In genomic region chr17:3963214-3964201, GRCh38 we compare ENCODE assay signal across 9 cellular contexts. TPM values are rescaled to one million over a fixed set of nuclear protein-coding genes. Genes with fewer than 3 reads are reported as not detected.
A peak's percentile ranks its signal among the peaks of the same experiment; 100 is the strongest.
DNase-seq lines count a peak whose midpoint lies in the region; ATAC-seq and TF ChIP-seq lines count a peak whose summit lies in the region.
"Had no signal": no experiment of that assay in that cellular context is flagged by ENCODE, and none has a peak within 500 bp of the region (broad histone marks: within the 10 kb centered on the region; RNA-seq: fewer than 3 reads in every experiment).

No MANE protein-coding gene starts in this region.

- H2AFZ ChIP-seq in mammary epithelial cell (ENCODE audit: low read depth, low read length), result peak overlapping the region; percentile 72
- no peak overlapping the region for H2AFZ ChIP-seq in osteoblast (ENCODE audit: low read length)

- intact Hi-C loops in mammary epithelial cell (cut with micrococcal nuclease), result no loop called here

- no peak overlapping the region for H3K27ac ChIP-seq in mammary epithelial cell (ENCODE audit: insufficient read depth, low read depth, low read length)
- H3K27ac ChIP-seq in osteoblast (ENCODE audit: low read depth, low read length), result no peak overlapping the region

- peak; percentile 17 for ATAC-seq in GM18511 (IDR thresholded peaks at IDR 0.05; ENCODE audit: unreplicated experiment)
- ATAC-seq in HG03066 (IDR thresholded peaks at IDR 0.05; ENCODE audit: low read depth, unreplicated experiment), result peak; percentile 10
- no peak for ATAC-seq in GM19452 (IDR thresholded peaks at IDR 0.05; ENCODE audit: unreplicated experiment)

- TF ChIP-seq CTCF in mammary epithelial cell (conservative IDR thresholded peaks at IDR 0.05 in 1 of 2, IDR thresholded peaks at IDR 0.05 in 1 of 2; ENCODE audit: extremely low read depth in 1 of 2, insufficient read depth in 1 of 2, low read depth in 1 of 2, low read length in 2 of 2), result no peak
- TF ChIP-seq CTCF in osteoblast (IDR thresholded peaks at IDR 0.05; ENCODE audit: extremely low read depth, low read depth, low read length), result no peak

- peaks cover 19% of the 10 kb centered on the region for H3K27me3 ChIP-seq in mammary epithelial cell (ENCODE audit: insufficient read depth, low read length)
- peaks cover 41% of the 10 kb centered on the region for H3K27me3 ChIP-seq in osteoblast (ENCODE audit: insufficient read depth, low read length)

- dilution Hi-C loops in mammary epithelial cell (cut with HindIII; ENCODE audit: low sequenced_read_pairs), result loop anchor here (10.0 kb wide), 1 partner anchor 199 kb away; no protein-coding TSS in a partner anchor

- H3K4me3 ChIP-seq in mammary epithelial cell (replicated peaks in 1 of 3; ENCODE audit: insufficient read depth in 1 of 3, low read depth in 2 of 3, low read length in 3 of 3) (no peak overlapping the region), osteoblast (ENCODE audit: insufficient read depth, low read length) (no peak overlapping the region)

- H3K4me2 ChIP-seq in mammary epithelial cell (ENCODE audit: insufficient read depth, low read depth, low read length) (peak overlapping the region; percentile 87), osteoblast (ENCODE audit: insufficient read depth, low read length) (no peak overlapping the region)

- H3K4me1 ChIP-seq in mammary epithelial cell (ENCODE audit: insufficient read depth, low read length) (peaks cover 4% of the 10 kb centered on the region), osteoblast (ENCODE audit: insufficient read depth, low read length) (peaks cover 4% of the 10 kb centered on the region)

- in situ Hi-C loops in mammary epithelial cell (cut with MboI; ENCODE audit: low sequenced_read_pairs in 2 of 2), result no loop called here

- peak; percentile 66 for DNase-seq in T-helper 22 cell (ENCODE audit: low read depth)
- DNase-seq in mammary epithelial cell, result no peak
- peak; percentile 78 for DNase-seq in osteoblast (ENCODE audit: insufficient read length, low spot score, missing footprints)
- no peak for DNase-seq in NCI-H128 (lab: John Stamatoyannopoulos, UW; ENCODE audit: unreplicated experiment)
- DNase-seq in cerebellum (ENCODE audit: low spot score), result no peak

- CTCF ChIA-PET in mammary epithelial cell (lab: Charles Lee; ENCODE audit: low non-redundant PET), result interaction anchor here (0.6 kb wide), 1 partner anchor 118 kb away, joined by 7 read pairs; the partner anchor contains the start of gene NCBP3

- H3K36me3 ChIP-seq in mammary epithelial cell (ENCODE audit: insufficient read depth, low read length) (no peaks in the 10 kb centered on the region), osteoblast (ENCODE audit: insufficient read depth, low read length) (no peaks in the 10 kb centered on the region)

- H3K79me2 ChIP-seq in mammary epithelial cell (ENCODE audit: insufficient read depth, low read length), result no peaks in the 10 kb centered on the region
- no peaks in the 10 kb centered on the region for H3K79me2 ChIP-seq in osteoblast (ENCODE audit: insufficient read depth, low read length)

- H4K20me1 ChIP-seq in mammary epithelial cell (ENCODE audit: insufficient read depth, low read length) (no peaks in the 10 kb centered on the region), osteoblast (ENCODE audit: insufficient read depth, low read length) (peaks cover 2% of the 10 kb centered on the region)

- H3K9me3 ChIP-seq in mammary epithelial cell (replicated peaks; ENCODE audit: insufficient read depth, low read length) (no peaks in the 10 kb centered on the region), osteoblast (ENCODE audit: low read depth, low read length) (no peaks in the 10 kb centered on the region)

- BruUV-seq in mammary epithelial cell (replicated peaks; lab: Mats Ljungman, UMichigan), result no TSS peak

- no peak overlapping the region for H3K9ac ChIP-seq in mammary epithelial cell (ENCODE audit: insufficient read depth, low read length)

- 38% methylated on average over 10 of the region's 64 CpGs for WGBS in mammary epithelial cell (ENCODE audit: low coverage, missing lambda C conversion rate)

RNA-seq across cellular contexts. Expression of gene ATP2A3, which starts 0.7 kb away (rescaled TPM):
- total RNA-seq in mammary epithelial cell (under 1 TPM in 1 of 2 donors, not detected in 1; 0.19 TPM), osteoblast (1.4 and 1.8 TPM in 2 replicates), cerebellum (2.0 TPM)
- not detected for polyA plus RNA-seq in mammary epithelial cell
- polyA minus RNA-seq in mammary epithelial cell, result not detected

RNA-seq across cellular contexts. Expression of gene P2RX1, which starts 47.2 kb away (rescaled TPM):
- total RNA-seq in mammary epithelial cell, result not detected
- not detected for polyA plus RNA-seq in mammary epithelial cell
- polyA minus RNA-seq in mammary epithelial cell, result not detected
- under 0.01 TPM in 1 of 2 replicates, not detected in the other for total RNA-seq in osteoblast
- 0.27 TPM for total RNA-seq in cerebellum
- total RNA-seq: NCI-H460 had no signal

Comparison
In these comparisons a context has a peak if more than half of its experiments do, and no peak if none do; other contexts are left out.
1. DNase-seq: peak in T-helper 22 cell (single experiment) and osteoblast (single experiment); none in mammary epithelial cell (single experiment), NCI-H128 (single experiment) and cerebellum (single experiment).